8 cellular contexts compared by ENCODE assay signal in the genomic region with DNA sequence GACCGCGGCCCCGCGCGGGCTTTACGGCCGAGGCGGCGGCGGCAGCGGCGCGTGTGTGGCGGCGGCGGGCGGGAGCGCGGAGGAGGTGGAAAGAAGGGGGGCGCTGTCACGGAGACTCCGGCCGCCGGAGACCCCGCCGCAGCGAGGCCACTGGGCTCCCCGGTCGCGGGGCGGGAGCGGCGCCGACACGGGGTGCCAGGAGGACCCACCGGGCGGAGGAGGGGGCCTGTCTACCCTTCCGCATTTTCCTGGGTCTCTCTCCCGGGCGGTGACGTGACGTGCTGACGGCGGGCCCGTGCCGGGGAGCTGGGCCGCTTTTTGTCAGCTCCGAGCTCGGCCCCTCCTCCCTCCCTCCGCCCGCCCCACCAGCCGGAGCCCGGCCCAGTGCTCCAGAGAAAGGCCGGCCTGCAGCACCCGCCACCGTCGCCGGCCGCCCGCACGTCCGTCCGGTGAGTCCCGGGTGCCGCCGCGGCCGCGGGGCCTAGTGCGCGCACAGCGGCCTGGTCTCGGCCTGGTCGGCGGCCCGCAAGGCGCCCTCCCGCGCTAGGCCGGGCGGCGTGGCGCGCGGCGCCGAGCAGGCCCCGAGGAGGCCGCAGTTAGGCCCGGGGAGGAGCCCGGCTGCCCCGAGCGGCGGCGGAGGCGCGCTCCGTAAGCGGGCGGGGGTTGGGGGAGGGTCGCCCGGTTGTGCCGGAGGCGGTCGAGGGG. TPM values are rescaled to one million over a fixed set of nuclear protein-coding genes. Genes with fewer than 3 reads are reported as not detected.
DNase-seq lines count a peak whose midpoint lies in the region; ATAC-seq, FAIRE-seq and TF ChIP-seq lines count a peak whose summit lies in the region.

A gene (plus strand): TSS at position 384 of the 705 bp plus-strand sequence. CDS start 23,014 bp downstream, outside the sequence.

- no peak for FAIRE-seq in bronchial epithelial cell (lab: Jason Lieb, UNC)

- TF ChIP-seq CTCF in WERI-Rb-1 (IDR thresholded peaks at IDR 0.05; ENCODE audit: low read depth, low read length) (no peak), bronchial epithelial cell (IDR thresholded peaks at IDR 0.05; ENCODE audit: insufficient read depth, low read length, severe bottlenecking) (no peak)

- H3K27ac ChIP-seq in WERI-Rb-1: peak within 1 kb of the TSS; percentile 99

- H3K27me3 ChIP-seq in WERI-Rb-1 (ENCODE audit: insufficient read depth, low read depth, severe bottlenecking): no peaks in the 10 kb centered on the region
- no peaks in the 10 kb centered on the region for H3K27me3 ChIP-seq in bronchial epithelial cell (ENCODE audit: control insufficient read depth, insufficient read depth, low read length)

- H3K9me3 ChIP-seq in WERI-Rb-1 (ENCODE audit: severe bottlenecking): no peaks in the 10 kb centered on the region

- DNase-seq in EH (ENCODE audit: low read depth): peak; percentile 69
- peak; percentile 17 for DNase-seq in HuH-7.5 (ENCODE audit: low spot score)
- DNase-seq in WERI-Rb-1: peak; percentile 73
- DNase-seq in bronchial epithelial cell (ENCODE audit: low read depth): no peak
- DNase-seq in islet precursor cell: peak; percentile 88
- peak; percentile 36 to 52 (median 45) for DNase-seq in stimulated activated CD4-positive, alpha-beta T cell treated with anti-CD3 and anti-CD28 coated beads, Interleukin-12 subunit alpha, Interleukin-12 subunit beta, amount 100 ng/mL, for 48 hours (ENCODE audit: low read depth in 2 of 3, low spot score in 1 of 3)
- no peak for DNase-seq in cerebellar nuclear complex (lab: John Stamatoyannopoulos, UW)

- H3K4me3 ChIP-seq in WERI-Rb-1 (ENCODE audit: low read depth, low read length) (peak within 1 kb of the TSS; percentile 98), bronchial epithelial cell (ENCODE audit: low read depth, low read length) (peak within 1 kb of the TSS; percentile 62)

- H3K36me3 ChIP-seq in WERI-Rb-1 (peaks cover 24% of the 10 kb centered on the region), bronchial epithelial cell (ENCODE audit: control insufficient read depth, insufficient read depth, low read length) (no peaks in the 10 kb centered on the region)

- peak; percentile 35 for ATAC-seq in GM21515 (IDR thresholded peaks at IDR 0.05; ENCODE audit: unreplicated experiment)

RNA-seq across cellular contexts. Expression of the gene that starts here (rescaled TPM):
- 30.8 and 37.8 TPM in 2 replicates for total RNA-seq in bronchial epithelial cell

Comparison
In these comparisons a context has a peak if more than half of its experiments do, and no peak if none do; other contexts are left out.
1. DNase-seq: peak in EH (single experiment), HuH-7.5 (single experiment), WERI-Rb-1 (single experiment), islet precursor cell (single experiment) and stimulated activated CD4-positive, alpha-beta T cell treated with anti-CD3 and anti-CD28 coated beads, Interleukin-12 subunit alpha, Interleukin-12 subunit beta, amount 100 ng/mL, for 48 hours (3 of 3); none in bronchial epithelial cell (single experiment) and cerebellar nuclear complex (0 of 2).